9 cellular contexts compared by ENCODE assay signal in genomic region chr15:63970723-63971426, GRCh38.
A peak's percentile ranks its signal among the peaks of the same experiment; 100 is the strongest.
DNase-seq lines count a peak whose midpoint lies in the region; ATAC-seq and TF ChIP-seq lines count a peak whose summit lies in the region.
"Had no signal": no experiment of that assay in that cellular context is flagged by ENCODE, and none has a peak within 500 bp of the region (broad histone marks: within the 10 kb centered on the region; RNA-seq: fewer than 3 reads in every experiment).

No MANE protein-coding gene starts in this region.

- DNase-seq in activated T-cell treated with anti-CD3 and anti-CD28 coated beads, Interleukin-2, amount 50 U/mL, for 24 hours, result no peak
- no peak for DNase-seq in activated T-cell treated with anti-CD3 and anti-CD28 coated beads, Interleukin-2, amount 50 U/mL, for 1 hour
- peak; percentile 47 for DNase-seq in activated CD4-positive, alpha-beta memory T cell treated with anti-CD3 and anti-CD28 coated beads, Interleukin-2, amount 10 ng/mL, durations not matched to agents 7 days and 5 days
- DNase-seq in gastrocnemius medialis (peak; percentile 53 to 80), erythroblast (lab: John Stamatoyannopoulos, UW) (no peak), endothelial cell (ENCODE audit: low spot score) (no peak), foreskin keratinocyte (no peak)

- H3K36me3 ChIP-seq in gastrocnemius medialis, result no peaks in the 10 kb centered on the region
- H3K36me3 ChIP-seq: BLaER1 had no signal

- no peak for TF ChIP-seq CTCF in gastrocnemius medialis (IDR thresholded peaks at IDR 0.05 in 4 of 5, conservative IDR thresholded peaks at IDR 0.05 in 1 of 5)
- no peak for TF ChIP-seq CTCF in endothelial cell (IDR thresholded peaks at IDR 0.05; ENCODE audit: unreplicated experiment)
- TF ChIP-seq CTCF in foreskin keratinocyte (conservative IDR thresholded peaks at IDR 0.05), result no peak

- no peaks in the 10 kb centered on the region for H3K27me3 ChIP-seq in gastrocnemius medialis
- H3K27me3 ChIP-seq in foreskin keratinocyte, result no peaks in the 10 kb centered on the region
- H3K27me3 ChIP-seq: BLaER1 had no signal

- H3K4me1 ChIP-seq in gastrocnemius medialis (peaks cover 92 to 94% of the 10 kb centered on the region in 2 donors), foreskin keratinocyte (peaks cover 5% of the 10 kb centered on the region)

- no peaks in the 10 kb centered on the region for H3K36me3 Mint-ChIP-seq in activated T-cell treated with anti-CD3 and anti-CD28 coated beads, Interleukin-2, amount 50 U/mL, for 24 hours (ENCODE audit: low read depth)
- peaks cover 2% of the 10 kb centered on the region for H3K36me3 Mint-ChIP-seq in activated CD4-positive, alpha-beta memory T cell treated with anti-CD3 and anti-CD28 coated beads, Interleukin-2, amount 10 ng/mL, durations not matched to agents 7 days and 5 days (ENCODE audit: low read depth)
- H3K36me3 Mint-ChIP-seq in endothelial cell (ENCODE audit: low read depth, unreplicated experiment), result peaks cover 4% of the 10 kb centered on the region

- in situ Hi-C loops in gastrocnemius medialis (cut with MboI; ENCODE audit: low sequenced_read_pairs in 4 of 4), result no loop called here

- CTCF ChIA-PET in activated CD4-positive, alpha-beta memory T cell treated with anti-CD3 and anti-CD28 coated beads, Interleukin-2, amount 10 ng/mL, durations not matched to agents 7 days and 5 days (lab: Charles Lee), result interaction anchor here (0.9 to 5.1 kb wide), 7 partner anchors 11 to 219 kb away, joined by 3 to 32 read pairs (median 4); partner anchors contain the start of genes CIAO2A and DAPK2

- no peaks in the 10 kb centered on the region for H3K27me3 Mint-ChIP-seq in activated T-cell treated with anti-CD3 and anti-CD28 coated beads, Interleukin-2, amount 50 U/mL, for 24 hours
- no peaks in the 10 kb centered on the region for H3K27me3 Mint-ChIP-seq in activated CD4-positive, alpha-beta memory T cell treated with anti-CD3 and anti-CD28 coated beads, Interleukin-2, amount 10 ng/mL, durations not matched to agents 7 days and 5 days
- H3K27me3 Mint-ChIP-seq in endothelial cell (ENCODE audit: unreplicated experiment), result peaks cover 5% of the 10 kb centered on the region

- H3K27ac Mint-ChIP-seq in activated T-cell treated with anti-CD3 and anti-CD28 coated beads, Interleukin-2, amount 50 U/mL, for 24 hours, result peak overlapping the region; percentile 94
- H3K27ac Mint-ChIP-seq in activated CD4-positive, alpha-beta memory T cell treated with anti-CD3 and anti-CD28 coated beads, Interleukin-2, amount 10 ng/mL, durations not matched to agents 7 days and 5 days, result peak overlapping the region; percentile 96
- no peak overlapping the region for H3K27ac Mint-ChIP-seq in endothelial cell (ENCODE audit: unreplicated experiment)

- peaks cover 41% of the 10 kb centered on the region for H3K4me1 Mint-ChIP-seq in activated T-cell treated with anti-CD3 and anti-CD28 coated beads, Interleukin-2, amount 50 U/mL, for 24 hours (ENCODE audit: low read depth)
- peaks cover 47% of the 10 kb centered on the region for H3K4me1 Mint-ChIP-seq in activated CD4-positive, alpha-beta memory T cell treated with anti-CD3 and anti-CD28 coated beads, Interleukin-2, amount 10 ng/mL, durations not matched to agents 7 days and 5 days
- peaks cover 40% of the 10 kb centered on the region for H3K4me1 Mint-ChIP-seq in endothelial cell (ENCODE audit: unreplicated experiment)

- peak overlapping the region; percentile 38 for H3K4me3 Mint-ChIP-seq in activated T-cell treated with anti-CD3 and anti-CD28 coated beads, Interleukin-2, amount 50 U/mL, for 24 hours
- H3K4me3 Mint-ChIP-seq in activated CD4-positive, alpha-beta memory T cell treated with anti-CD3 and anti-CD28 coated beads, Interleukin-2, amount 10 ng/mL, durations not matched to agents 7 days and 5 days, result peak overlapping the region; percentile 65
- H3K4me3 Mint-ChIP-seq in endothelial cell (ENCODE audit: unreplicated experiment), result no peak overlapping the region

- no peaks in the 10 kb centered on the region for H3K9me3 Mint-ChIP-seq in activated T-cell treated with anti-CD3 and anti-CD28 coated beads, Interleukin-2, amount 50 U/mL, for 24 hours
- no peaks in the 10 kb centered on the region for H3K9me3 Mint-ChIP-seq in activated CD4-positive, alpha-beta memory T cell treated with anti-CD3 and anti-CD28 coated beads, Interleukin-2, amount 10 ng/mL, durations not matched to agents 7 days and 5 days
- no peaks in the 10 kb centered on the region for H3K9me3 Mint-ChIP-seq in endothelial cell (ENCODE audit: unreplicated experiment)

- peak overlapping the region; percentile 87 to 93 (median 91) for H3K27ac ChIP-seq in gastrocnemius medialis
- no peak overlapping the region for H3K27ac ChIP-seq in foreskin keratinocyte
- H3K27ac ChIP-seq: BLaER1 had no signal

- TF ChIP-seq POLR2A in gastrocnemius medialis (IDR thresholded peaks at IDR 0.05) (peak in 1 of 2 donors; percentile 16), erythroblast (IDR thresholded peaks at IDR 0.05; ENCODE audit: low read length) (no peak)

- POLR2A ChIA-PET in activated CD4-positive, alpha-beta memory T cell treated with anti-CD3 and anti-CD28 coated beads, Interleukin-2, amount 10 ng/mL, durations not matched to agents 7 days and 5 days (lab: Charles Lee), result interaction anchor here (0.6 to 2.4 kb wide), 10 partner anchors 10 to 138 kb away, joined by 3 to 11 read pairs (median 4); partner anchors contain the start of genes CIAO2A and HERC1

- ATAC-seq in HG02884 (IDR thresholded peaks at IDR 0.05; ENCODE audit: unreplicated experiment), result peak; percentile 91
- peak; percentile 65 to 69 for ATAC-seq in gastrocnemius medialis
- no peak for ATAC-seq in foreskin keratinocyte

- no peaks in the 10 kb centered on the region for H3K9me3 ChIP-seq in gastrocnemius medialis
- H3K9me3 ChIP-seq: BLaER1 had no signal

- intact Hi-C loops in gastrocnemius medialis (cut with DNase I; ENCODE audit: low total_unique reads), result no loop called here

- no peak overlapping the region for H3K4me3 ChIP-seq in gastrocnemius medialis
- H3K4me3 ChIP-seq: BLaER1 had no signal

Comparison
In these comparisons a context has a peak if more than half of its experiments do, and no peak if none do; other contexts are left out.
1. DNase-seq: peak in activated CD4-positive, alpha-beta memory T cell treated with anti-CD3 and anti-CD28 coated beads, Interleukin-2, amount 10 ng/mL, durations not matched to agents 7 days and 5 days (single experiment) and gastrocnemius medialis (2 of 2); none in activated T-cell treated with anti-CD3 and anti-CD28 coated beads, Interleukin-2, amount 50 U/mL, for 24 hours (single experiment), activated T-cell treated with anti-CD3 and anti-CD28 coated beads, Interleukin-2, amount 50 U/mL, for 1 hour (single experiment), erythroblast (0 of 2), endothelial cell (single experiment) and foreskin keratinocyte (0 of 2).